Comparison of ENCODE assay signal across 8 cellular contexts in genomic region chr1:47437518-47438320, GRCh38. TPM values are rescaled to one million over a fixed set of nuclear protein-coding genes. Genes with fewer than 3 reads are reported as not detected.
DNase-seq lines count a peak whose midpoint lies in the region; ATAC-seq and TF ChIP-seq lines count a peak whose summit lies in the region.

TSS of gene FOXD2 (plus strand) at chr1:47438044. CDS start at chr1:47438136, 92 bp downstream.

- H3K9me3 Mint-ChIP-seq in activated T-helper 17 cell treated with anti-CD3 and anti-CD28 coated beads, Interleukin-2, amount 50 U/mL, for 72 hours, result no peaks in the 10 kb centered on the region

- TF ChIP-seq CTCF in Peyer's patch (IDR thresholded peaks at IDR 0.05), result peak; percentile 91 to 100 (median 100)
- peak; percentile 77 for TF ChIP-seq CTCF in foreskin fibroblast (IDR thresholded peaks at IDR 0.05; ENCODE audit: low read depth, low read length)
- peak; percentile 84 for TF ChIP-seq CTCF in neutrophil (IDR thresholded peaks at IDR 0.05)

- peaks cover 25% of the 10 kb centered on the region for H3K36me3 Mint-ChIP-seq in activated T-helper 17 cell treated with anti-CD3 and anti-CD28 coated beads, Interleukin-2, amount 50 U/mL, for 72 hours (ENCODE audit: low read depth)

- TF ChIP-seq POLR2A in Peyer's patch (IDR thresholded peaks at IDR 0.05), result peak; percentile 37 to 71

- ATAC-seq in GM21723 (IDR thresholded peaks at IDR 0.05; ENCODE audit: unreplicated experiment), result peak; percentile 82
- ATAC-seq in activated T-helper 17 cell treated with anti-CD3 and anti-CD28 coated beads, Interleukin-2, amount 50 U/mL, for 72 hours (replicated peaks), result peak; percentile 89

- peak; percentile 87 for DNase-seq in EL
- DNase-seq in Jurkat, Clone E6-1 (ENCODE audit: low read depth, low spot score), result peak; percentile 95
- peak; percentile 83 to 95 (median 94) for DNase-seq in Peyer's patch
- peak; percentile 81 to 92 for DNase-seq in foreskin fibroblast
- peak; percentile 26 for DNase-seq in superior temporal gyrus (ENCODE audit: extremely low spot score)

- H3K4me1 Mint-ChIP-seq in activated T-helper 17 cell treated with anti-CD3 and anti-CD28 coated beads, Interleukin-2, amount 50 U/mL, for 72 hours, result peaks cover 6% of the 10 kb centered on the region

- H3K4me1 ChIP-seq in Peyer's patch (peaks cover 0 to 36% (median 8%) of the 10 kb centered on the region in 4 donors), neutrophil (ENCODE audit: control insufficient read depth in 1 of 2, insufficient read depth in 1 of 2, low read depth in 1 of 2, low read length in 1 of 2) (peaks cover 30 to 49% of the 10 kb centered on the region in 2 experiments)

- peak within 1 kb of the TSS; percentile 91 for H3K27ac Mint-ChIP-seq in activated T-helper 17 cell treated with anti-CD3 and anti-CD28 coated beads, Interleukin-2, amount 50 U/mL, for 72 hours

- peak within 1 kb of the TSS; percentile 79 to 98 (median 82) for H3K27ac ChIP-seq in Peyer's patch
- peak within 1 kb of the TSS; percentile 31 for H3K27ac ChIP-seq in neutrophil

- peaks cover 0 to 38% of the 10 kb centered on the region in 2 donors for H3K27me3 ChIP-seq in Peyer's patch
- peaks cover 100% of the 10 kb centered on the region for H3K27me3 ChIP-seq in neutrophil

- H3K27me3 Mint-ChIP-seq in activated T-helper 17 cell treated with anti-CD3 and anti-CD28 coated beads, Interleukin-2, amount 50 U/mL, for 72 hours, result no peaks in the 10 kb centered on the region

- H3K36me3 ChIP-seq in Peyer's patch, result no peaks in the 10 kb centered on the region
- H3K36me3 ChIP-seq in neutrophil, result no peaks in the 10 kb centered on the region

- peak within 1 kb of the TSS; percentile 69 for H3K4me3 ChIP-seq in Jurkat, Clone E6-1 (ENCODE audit: low read length)
- peak within 1 kb of the TSS; percentile 55 to 91 (median 74) for H3K4me3 ChIP-seq in Peyer's patch
- peak within 1 kb of the TSS; percentile 71 to 76 for H3K4me3 ChIP-seq in foreskin fibroblast (ENCODE audit: low read depth in 1 of 2, low read length in 2 of 2)
- peak within 1 kb of the TSS; percentile 70 to 86 for H3K4me3 ChIP-seq in neutrophil (ENCODE audit: low read depth in 1 of 2, low read length in 1 of 2)

- H3K4me3 Mint-ChIP-seq in activated T-helper 17 cell treated with anti-CD3 and anti-CD28 coated beads, Interleukin-2, amount 50 U/mL, for 72 hours, result peak within 1 kb of the TSS; percentile 97

- H3K9me3 ChIP-seq in Peyer's patch, result no peaks in the 10 kb centered on the region
- no peaks in the 10 kb centered on the region for H3K9me3 ChIP-seq in neutrophil

RNA-seq across cellular contexts. Expression of gene FOXD2, which starts in this region (rescaled TPM):
- polyA plus RNA-seq in Jurkat, Clone E6-1 (2012; ENCODE audit: insufficient read depth, insufficient read length), result 2.7 TPM
- 1 to 10 TPM in 3 of 4 donors, not detected in 1; 1.1 to 1.5 (median 1.3) TPM for total RNA-seq in Peyer's patch
- total RNA-seq in activated T-helper 17 cell treated with anti-CD3 and anti-CD28 coated beads, Interleukin-2, amount 50 U/mL, for 72 hours, result under 1 TPM; 0.19 to 0.29 TPM

Comparison
In these comparisons a context has a peak if more than half of its experiments do, and no peak if none do; other contexts are left out.
1. Peak in every context shown above with its lines: DNase-seq, ATAC-seq, H3K4me3 ChIP-seq and H3K27ac ChIP-seq.
2. Peak in ATAC-seq in activated T-helper 17 cell treated with anti-CD3 and anti-CD28 coated beads, Interleukin-2, amount 50 U/mL, for 72 hours; RNA of the gene not detected or under 1 TPM.
3. DNase-seq: peak in every context shown above with its lines; median percentile 95 in Jurkat, Clone E6-1; 94 in Peyer's patch; 87 in EL; 86 in foreskin fibroblast; 26 in superior temporal gyrus.